In the genomic region with DNA sequence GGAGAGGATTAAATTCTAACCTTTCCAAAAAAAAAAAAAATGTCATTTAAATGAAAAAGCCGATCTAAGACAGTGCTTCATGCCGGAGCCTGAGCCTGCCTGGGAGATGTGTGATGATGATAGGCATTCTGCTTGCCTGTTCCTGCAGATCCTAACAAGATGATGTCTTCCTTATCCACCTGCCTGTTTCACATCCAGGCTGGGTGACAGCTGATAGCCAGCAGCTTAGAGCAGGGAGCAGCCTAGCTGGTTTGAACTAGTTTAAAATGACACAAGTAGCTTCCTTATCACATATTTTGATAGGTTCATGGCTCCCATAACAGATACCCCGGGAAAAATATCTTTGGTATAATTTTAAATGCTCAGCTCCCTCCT, we compare ENCODE assay signal across 18 cellular contexts.
DNase-seq lines count a peak whose midpoint lies in the region; ATAC-seq and TF ChIP-seq lines count a peak whose summit lies in the region.
"Had no signal": no experiment of that assay in that cellular context is flagged by ENCODE, and none has a peak within 500 bp of the region (broad histone marks: within the 10 kb centered on the region; RNA-seq: fewer than 3 reads in every experiment).

No MANE protein-coding gene starts in this region.

- H3K27me3 ChIP-seq in esophagus squamous epithelium, result no peaks in the 10 kb centered on the region
- H3K27me3 ChIP-seq in trophoblast cell (ENCODE audit: insufficient read depth, low read length), result no peaks in the 10 kb centered on the region
- H3K27me3 ChIP-seq: right atrium auricular region had no signal

- TF ChIP-seq POLR2A in esophagus squamous epithelium (IDR thresholded peaks at IDR 0.05), result no peak

- no peak overlapping the region for H3K4me2 ChIP-seq in trophoblast cell (ENCODE audit: low read length)

- no peak overlapping the region for H2BK120ac ChIP-seq in trophoblast cell (ENCODE audit: insufficient read depth, low read length, poor library complexity)

- H3K4ac ChIP-seq in trophoblast cell (ENCODE audit: low read depth, low read length), result no peak overlapping the region

- H3K79me1 ChIP-seq in trophoblast cell (ENCODE audit: low read length), result peaks cover 7% of the 10 kb centered on the region

- no peaks in the 10 kb centered on the region for H3K79me2 ChIP-seq in trophoblast cell (ENCODE audit: control insufficient read depth, insufficient read depth, low read length, poor library complexity)

- H4K91ac ChIP-seq in trophoblast cell (ENCODE audit: low read depth, low read length), result no peak overlapping the region

- H4K8ac ChIP-seq in trophoblast cell (ENCODE audit: low read depth, low read length), result no peak overlapping the region

- no peak overlapping the region for H2AFZ ChIP-seq in trophoblast cell (ENCODE audit: insufficient read depth, low read length, poor library complexity)

- no peak overlapping the region for H3K14ac ChIP-seq in trophoblast cell (ENCODE audit: low read length)

- no peak overlapping the region for H3K18ac ChIP-seq in trophoblast cell (ENCODE audit: low read length)

- peak; percentile 5 for DNase-seq in LHCN-M2 (ENCODE audit: low read depth)
- peak; percentile 15 for DNase-seq in OCI-M1 (lab: John Stamatoyannopoulos, UW)
- DNase-seq in esophagus squamous epithelium (lab: John Stamatoyannopoulos, UW), result no peak
- DNase-seq in trophoblast cell, result peak; percentile 75 to 76
- no peak for DNase-seq in DMS153 treated with DMSO at 0.1 percent for 48 hours (lab: John Stamatoyannopoulos, UW; ENCODE audit: unreplicated experiment)
- no peak for DNase-seq in stimulated activated naive CD4-positive, alpha-beta T cell treated with Interleukin-2 at 50 U/mL for 16 hours (lab: John Stamatoyannopoulos, UW)
- DNase-seq: activated CD4-positive, alpha-beta T cell treated with anti-CD3 and anti-CD28 coated beads for 36 hours; activated naive CD8-positive, alpha-beta T cell treated with anti-CD3 and anti-CD28 coated beads, Interleukin-2, amount 50 U/mL, for 24 hours; CD4-positive, CD25-positive, alpha-beta regulatory T cell; kidney glomerular epithelial cell; lower lobe of right lung; NCI-H1048; NCI-H1694; NCI-H345; spleen had no signal

- no peak overlapping the region for H4K12ac ChIP-seq in trophoblast cell (ENCODE audit: low read depth, low read length)

- intact Hi-C loops in esophagus squamous epithelium (cut with DNase I), result no loop called here

- H2BK12ac ChIP-seq in trophoblast cell (ENCODE audit: low read length), result no peak overlapping the region

- H3K9ac ChIP-seq in trophoblast cell (ENCODE audit: low read length), result no peak overlapping the region

- peaks cover 0 to 28% (median 7%) of the 10 kb centered on the region in 3 donors for H3K4me1 ChIP-seq in esophagus squamous epithelium
- peaks cover 7 to 18% of the 10 kb centered on the region in 2 experiments for H3K4me1 ChIP-seq in trophoblast cell (ENCODE audit: control insufficient read depth in 1 of 2, insufficient read depth in 2 of 2, low read length in 2 of 2)
- H3K4me1 ChIP-seq: lower lobe of right lung, right atrium auricular region, spleen, tibial nerve had no signal

- no peak overlapping the region for H3K23ac ChIP-seq in trophoblast cell (ENCODE audit: low read length)

- 26 to 40% methylated on average over 3 of the region's 3 CpGs for WGBS in esophagus squamous epithelium, 2 donors
- WGBS in trophoblast cell (ENCODE audit: extremely low coverage, insufficient coverage, insufficient read length), result no CpG with 5 or more reads among the region's 3 CpGs

- ATAC-seq in HG02973 (IDR thresholded peaks at IDR 0.05; ENCODE audit: unreplicated experiment), result no peak
- ATAC-seq: activated CD4-positive, alpha-beta T cell treated with anti-CD3 and anti-CD28 coated beads for 36 hours; activated naive CD8-positive, alpha-beta T cell treated with anti-CD3 and anti-CD28 coated beads, Interleukin-2, amount 50 U/mL, for 24 hours; lower lobe of right lung had no signal

- H3K9me3 ChIP-seq in esophagus squamous epithelium, result no peaks in the 10 kb centered on the region
- H3K9me3 ChIP-seq in trophoblast cell (ENCODE audit: insufficient read depth, low read depth, low read length), result no peaks in the 10 kb centered on the region
- H3K9me3 ChIP-seq: lower lobe of right lung, right atrium auricular region had no signal

- peak overlapping the region; percentile 26 for H2BK5ac ChIP-seq in trophoblast cell (ENCODE audit: low read depth, low read length, poor library complexity)

- no peaks in the 10 kb centered on the region for H3K36me3 ChIP-seq in esophagus squamous epithelium
- no peaks in the 10 kb centered on the region for H3K36me3 ChIP-seq in trophoblast cell (ENCODE audit: control insufficient read depth in 1 of 2, insufficient read depth in 2 of 2, low read length in 2 of 2)
- H3K36me3 ChIP-seq: lower lobe of right lung, right atrium auricular region, spleen, tibial nerve had no signal

- H2AK5ac ChIP-seq in trophoblast cell (ENCODE audit: low read length), result no peak overlapping the region

- no peak for TF ChIP-seq CTCF in esophagus squamous epithelium (IDR thresholded peaks at IDR 0.05)

- H3K27ac ChIP-seq in esophagus squamous epithelium (peak overlapping the region in 3 of 4 donors; percentile 16 to 52 (median 23)), trophoblast cell (ENCODE audit: low read depth, low read length) (peak overlapping the region; percentile 76)
- H3K27ac ChIP-seq: lower lobe of right lung, right atrium auricular region, spleen, tibial nerve had no signal

- H3K4me3 ChIP-seq in esophagus squamous epithelium, result no peak overlapping the region
- H3K4me3 ChIP-seq in trophoblast cell (ENCODE audit: low read depth, low read length), result no peak overlapping the region
- H3K4me3 ChIP-seq: lower lobe of right lung, right atrium auricular region, spleen, tibial nerve had no signal

Comparison
In these comparisons a context has a peak if more than half of its experiments do, and no peak if none do; other contexts are left out.
1. DNase-seq: peak in LHCN-M2 (single experiment), OCI-M1 (single experiment) and trophoblast cell (2 of 2); none in esophagus squamous epithelium (single experiment), DMS153 treated with DMSO at 0.1 percent for 48 hours (single experiment) and stimulated activated naive CD4-positive, alpha-beta T cell treated with Interleukin-2 at 50 U/mL for 16 hours (single experiment).